Comparison of ENCODE assay signal across 19 cellular contexts in the genomic region with DNA sequence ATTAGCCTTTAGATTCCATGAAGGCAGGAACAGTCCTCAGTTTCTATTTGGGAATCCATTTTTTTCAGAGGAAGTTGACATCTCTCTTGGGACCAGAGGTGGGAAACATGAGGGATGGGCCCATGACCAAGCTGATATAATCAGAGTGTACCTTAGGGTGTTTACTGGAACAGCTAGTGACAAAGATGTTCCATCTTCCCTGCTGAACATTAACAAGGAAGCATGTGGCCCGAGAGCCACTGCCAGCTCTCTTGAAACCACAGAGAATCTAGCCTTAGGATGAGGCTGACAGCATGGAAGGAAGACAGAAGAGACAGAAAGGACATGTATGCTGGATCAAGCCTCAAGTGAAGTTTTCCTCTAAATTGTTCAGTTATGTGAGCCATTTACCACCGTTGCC. TPM values are rescaled to one million over a fixed set of nuclear protein-coding genes. Genes with fewer than 3 reads are reported as not detected.
DNase-seq lines count a peak whose midpoint lies in the region; ATAC-seq and TF ChIP-seq lines count a peak whose summit lies in the region.
"Had no signal": no experiment of that assay in that cellular context is flagged by ENCODE, and none has a peak within 500 bp of the region (broad histone marks: within the 10 kb centered on the region; RNA-seq: fewer than 3 reads in every experiment).

No MANE protein-coding gene starts in this region.

- TF ChIP-seq CTCF in AG10803 (conservative IDR thresholded peaks at IDR 0.05; ENCODE audit: low read length) (no peak), uterus (IDR thresholded peaks at IDR 0.05) (no peak)

- H3K9me3 Mint-ChIP-seq in T-helper 2 cell treated with Interferon-gamma antibody and Interleukin-4, amounts not matched to agents 5 μg/mL and 100 μg/mL, for 36 hours: no peaks in the 10 kb centered on the region
- H3K9me3 Mint-ChIP-seq: H9, IgD-negative memory B cell had no signal

- H3K27ac Mint-ChIP-seq in T-helper 2 cell treated with Interferon-gamma antibody and Interleukin-4, amounts not matched to agents 5 μg/mL and 100 μg/mL, for 36 hours: peak overlapping the region; percentile 56
- H3K27ac Mint-ChIP-seq: H9, IgD-negative memory B cell had no signal

- H3K9me3 ChIP-seq in esophagus (ENCODE audit: control insufficient read depth in 2 of 2, insufficient read depth in 1 of 2, low read depth in 1 of 2, low read length in 1 of 2): no peaks in the 10 kb centered on the region
- H3K9me3 ChIP-seq in aorta (ENCODE audit: control insufficient read depth, low read length): no peaks in the 10 kb centered on the region
- H3K9me3 ChIP-seq in uterus: no peaks in the 10 kb centered on the region
- H3K9me3 ChIP-seq: BLaER1 had no signal

- WGBS in esophagus, 2 donors: 43 to 62% methylated on average over 2 of the region's 2 CpGs
- WGBS in aorta, 2 donors: 93% methylated on average over 2 of the region's 2 CpGs

- H3K4me3 ChIP-seq in AG10803 (ENCODE audit: low read length) (no peak overlapping the region), esophagus (ENCODE audit: low read depth in 1 of 2, low read length in 2 of 2) (no peak overlapping the region), aorta (ENCODE audit: low read length in 2 of 2) (no peak overlapping the region), uterus (no peak overlapping the region)
- H3K4me3 ChIP-seq: BLaER1, PC-9 had no signal

- intact Hi-C loops in aorta (cut with DNase I): loop anchor here in 1 of 2 donors (10.0 kb wide), 1 partner anchor 63 kb away; no protein-coding TSS in a partner anchor
- intact Hi-C loops in uterus (cut with DNase I; ENCODE audit: low total_unique reads): no loop called here

- H3K36me3 Mint-ChIP-seq in T-helper 2 cell treated with Interferon-gamma antibody and Interleukin-4, amounts not matched to agents 5 μg/mL and 100 μg/mL, for 36 hours (ENCODE audit: low read depth): no peaks in the 10 kb centered on the region

- H3K27ac ChIP-seq in esophagus (ENCODE audit: low read depth in 2 of 2, low read length in 1 of 2): peak overlapping the region; percentile 69 to 84
- no peak overlapping the region for H3K27ac ChIP-seq in aorta (ENCODE audit: low read depth in 1 of 2, low read length in 2 of 2)
- no peak overlapping the region for H3K27ac ChIP-seq in uterus
- H3K27ac ChIP-seq: BLaER1, PC-9 had no signal

- peaks cover 0 to 17% of the 10 kb centered on the region in 2 donors for H3K4me1 ChIP-seq in esophagus (ENCODE audit: control insufficient read depth in 2 of 2, insufficient read depth in 2 of 2, low read length in 1 of 2)
- H3K4me1 ChIP-seq in aorta (ENCODE audit: control insufficient read depth in 1 of 2, insufficient read depth in 2 of 2, low read length in 2 of 2): no peaks in the 10 kb centered on the region
- no peaks in the 10 kb centered on the region for H3K4me1 ChIP-seq in uterus
- H3K4me1 ChIP-seq: BLaER1 had no signal

- DNase-seq in T-helper 2 cell treated with Interferon-gamma antibody and Interleukin-4, amounts not matched to agents 5 μg/mL and 100 μg/mL, for 36 hours (ENCODE audit: low spot score): no peak
- DNase-seq in T-helper 2 cell: no peak
- peak; percentile 8 for DNase-seq in AG10803 (ENCODE audit: low read depth)
- peak; percentile 41 for DNase-seq in renal cortical epithelial cell (ENCODE audit: low read depth)
- no peak for DNase-seq in ecto neural progenitor cell (ENCODE audit: low spot score)
- DNase-seq in aorta: no peak
- DNase-seq in uterus: no peak
- DNase-seq: 8988T, DMS79 treated with DMSO at 0.1 percent for 48 hours, H9, MV-4-11, NCI-H1436, NCI-H2029 treated with DMSO at 0.1 percent for 48 hours, NCI-H510A treated with DMSO at 0.1 percent for 48 hours had no signal

- H3K27me3 ChIP-seq in esophagus (ENCODE audit: control insufficient read depth in 1 of 2, insufficient read depth in 2 of 2, low read length in 2 of 2) (no peaks in the 10 kb centered on the region), aorta (ENCODE audit: control insufficient read depth in 1 of 2, insufficient read depth in 2 of 2, low read length in 1 of 2) (no peaks in the 10 kb centered on the region), uterus (no peaks in the 10 kb centered on the region)
- H3K27me3 ChIP-seq: BLaER1 had no signal

- no peak overlapping the region for H3K4me3 Mint-ChIP-seq in T-helper 2 cell treated with Interferon-gamma antibody and Interleukin-4, amounts not matched to agents 5 μg/mL and 100 μg/mL, for 36 hours
- H3K4me3 Mint-ChIP-seq: H9, IgD-negative memory B cell had no signal

- H3K27me3 Mint-ChIP-seq in T-helper 2 cell treated with Interferon-gamma antibody and Interleukin-4, amounts not matched to agents 5 μg/mL and 100 μg/mL, for 36 hours (ENCODE audit: low read depth): no peaks in the 10 kb centered on the region

- peaks cover 8% of the 10 kb centered on the region for H3K4me1 Mint-ChIP-seq in T-helper 2 cell treated with Interferon-gamma antibody and Interleukin-4, amounts not matched to agents 5 μg/mL and 100 μg/mL, for 36 hours (ENCODE audit: low read depth)
- H3K4me1 Mint-ChIP-seq: IgD-negative memory B cell had no signal

- ATAC-seq in aorta (ENCODE audit: low FRiP score): no peak

- TF ChIP-seq POLR2A in uterus (IDR thresholded peaks at IDR 0.05): no peak

- H3K36me3 ChIP-seq in esophagus (ENCODE audit: control insufficient read depth in 2 of 2, insufficient read depth in 2 of 2, low read length in 1 of 2) (no peaks in the 10 kb centered on the region), aorta (ENCODE audit: control insufficient read depth in 1 of 2, insufficient read depth in 2 of 2, low read length in 1 of 2) (no peaks in the 10 kb centered on the region), uterus (no peaks in the 10 kb centered on the region)
- H3K36me3 ChIP-seq: BLaER1 had no signal

RNA-seq across cellular contexts. Expression of a gene that starts 16.0 kb away (rescaled TPM):
- polyA plus RNA-seq in esophagus (1,000 to 10,000 TPM in 1 of 2 donors, 100 to 1,000 TPM in 1; 933 to 1,009 TPM), aorta (1 to 10 TPM; 2.8 to 9.3 TPM)
- total RNA-seq in renal cortical epithelial cell (0.35 and 4.4 TPM in 2 replicates), aorta (1 to 10 TPM; 2.8 to 6.0 TPM), uterus (10 to 100 TPM in 1 of 4 donors, 1 to 10 TPM in 2, not detected in 1; 2.8 to 14.4 (median 5.8) TPM)
- total RNA-seq: G401 had no signal

RNA-seq across cellular contexts. Expression of a gene that starts 29.1 kb away (rescaled TPM):
- polyA plus RNA-seq in esophagus (1 to 10 TPM in 1 of 2 donors, under 1 TPM in 1; 0.54 to 2.6 TPM), aorta (10 to 100 TPM in 1 of 2 donors, 1 to 10 TPM in 1; 1.4 to 12.0 TPM)
- total RNA-seq in renal cortical epithelial cell (0.25 TPM in 1 of 2 replicates, not detected in the other), aorta (1 to 10 TPM; 2.7 to 9.1 TPM), uterus (1 to 10 TPM in 3 of 4 donors, not detected in 1; 1.3 to 4.6 (median 2.1) TPM)
- total RNA-seq: H9 had no signal
- polyA plus RNA-seq: IgD-negative memory B cell had no signal

RNA-seq across cellular contexts. Expression of a gene that starts 42.3 kb away (rescaled TPM):
- 10 to 100 TPM; 25.2 to 29.2 TPM for polyA plus RNA-seq in esophagus
- 25.7 and 33.1 TPM in 2 replicates for total RNA-seq in renal cortical epithelial cell
- total RNA-seq in aorta: 10 to 100 TPM; 20.2 to 24.3 TPM
- polyA plus RNA-seq in aorta: 10 to 100 TPM in 1 of 2 donors, 1 to 10 TPM in 1; 5.9 to 26.5 TPM
- total RNA-seq in uterus: 10 to 100 TPM in 2 of 4 donors, 1 to 10 TPM in 2; 7.9 to 35.4 (median 15.8) TPM

Comparison
In these comparisons a context has a peak if more than half of its experiments do, and no peak if none do; other contexts are left out.
1. DNase-seq: peak in AG10803 (single experiment) and renal cortical epithelial cell (single experiment); none in T-helper 2 cell treated with Interferon-gamma antibody and Interleukin-4, amounts not matched to agents 5 μg/mL and 100 μg/mL, for 36 hours (single experiment), T-helper 2 cell (0 of 5), ecto neural progenitor cell (single experiment), aorta (0 of 2) and uterus (0 of 2).
2. H3K27ac ChIP-seq: peak in esophagus (2 of 2); none in aorta (0 of 2) and uterus (0 of 2).